Comparison of ENCODE assay signal across 2 cellular contexts in the genomic region with DNA sequence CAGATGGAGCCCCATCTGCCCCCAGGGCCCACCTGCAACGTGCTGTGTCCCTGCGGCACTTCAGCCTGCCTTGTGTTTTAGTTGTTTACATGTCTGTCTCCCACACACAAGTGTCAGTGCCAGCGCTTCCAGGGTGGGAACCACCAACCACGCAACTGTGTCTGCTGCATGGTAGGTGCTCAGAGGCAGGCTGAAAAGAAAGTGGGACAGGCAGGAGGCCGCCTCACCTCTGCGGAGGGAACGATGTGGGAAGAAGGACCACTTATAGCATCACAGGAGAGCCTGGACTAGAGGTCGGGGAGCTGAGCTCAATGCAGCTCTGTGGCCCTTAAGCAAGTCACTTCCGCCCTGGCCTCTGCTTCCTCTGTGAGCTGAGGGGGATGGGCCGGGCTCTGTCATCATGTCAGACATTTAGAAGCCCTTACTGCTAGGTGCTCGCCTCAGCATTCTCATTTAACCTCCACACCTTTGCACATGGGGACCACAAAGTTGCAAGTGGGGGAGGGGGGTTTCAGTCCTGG.
TF ChIP-seq lines count a peak whose summit lies in the region.

No MANE protein-coding gene starts in this region.

TF ChIP-seq in K562, 482 proteins besides CTCF, POLR2A, EP300 and RAD21 (continues in another document):
- TF ChIP-seq SAFB2 (IDR thresholded peaks at IDR 0.05; ENCODE audit: borderline replicate concordance, low read depth, low read length, severe bottlenecking) (no peak), NFE2L1 (tag; IDR thresholded peaks at IDR 0.05; ENCODE audit: borderline replicate concordance, low read depth) (no peak), NCOA1 (IDR thresholded peaks at IDR 0.05; ENCODE audit: low read depth) (no peak), SNIP1 (IDR thresholded peaks at IDR 0.05; ENCODE audit: low read depth) (no peak), ZNF766 (CRISPR knock-in tag; conservative IDR thresholded peaks at IDR 0.05) (peak; percentile 79; the same call in 1 of the 2 replicates), HDAC2 (IDR thresholded peaks at IDR 0.05) (0 out of 2 replicates have a peak, but pooled peaks have one; percentile 39), CUX1 (CRISPR knock-in tag; IDR thresholded peaks at IDR 0.05) (no peak), BRCA1 (IDR thresholded peaks at IDR 0.05) (no peak), BRCA1 (CRISPR knock-in tag; IDR thresholded peaks at IDR 0.05) (no peak), NCOA4 (IDR thresholded peaks at IDR 0.05; ENCODE audit: partially characterized antibody) (no peak), TSC22D4 (tag; IDR thresholded peaks at IDR 0.05) (no peak)
- TF ChIP-seq, protein P1, sequence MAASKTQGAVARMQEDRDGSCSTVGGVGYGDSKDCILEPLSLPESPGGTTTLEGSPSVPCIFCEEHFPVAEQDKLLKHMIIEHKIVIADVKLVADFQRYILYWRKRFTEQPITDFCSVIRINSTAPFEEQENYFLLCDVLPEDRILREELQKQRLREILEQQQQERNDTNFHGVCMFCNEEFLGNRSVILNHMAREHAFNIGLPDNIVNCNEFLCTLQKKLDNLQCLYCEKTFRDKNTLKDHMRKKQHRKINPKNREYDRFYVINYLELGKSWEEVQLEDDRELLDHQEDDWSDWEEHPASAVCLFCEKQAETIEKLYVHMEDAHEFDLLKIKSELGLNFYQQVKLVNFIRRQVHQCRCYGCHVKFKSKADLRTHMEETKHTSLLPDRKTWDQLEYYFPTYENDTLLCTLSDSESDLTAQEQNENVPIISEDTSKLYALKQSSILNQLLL (CRISPR knock-in tag; IDR thresholded peaks at IDR 0.05; ENCODE audit: borderline replicate concordance): no peak
- TF ChIP-seq, protein P2, sequence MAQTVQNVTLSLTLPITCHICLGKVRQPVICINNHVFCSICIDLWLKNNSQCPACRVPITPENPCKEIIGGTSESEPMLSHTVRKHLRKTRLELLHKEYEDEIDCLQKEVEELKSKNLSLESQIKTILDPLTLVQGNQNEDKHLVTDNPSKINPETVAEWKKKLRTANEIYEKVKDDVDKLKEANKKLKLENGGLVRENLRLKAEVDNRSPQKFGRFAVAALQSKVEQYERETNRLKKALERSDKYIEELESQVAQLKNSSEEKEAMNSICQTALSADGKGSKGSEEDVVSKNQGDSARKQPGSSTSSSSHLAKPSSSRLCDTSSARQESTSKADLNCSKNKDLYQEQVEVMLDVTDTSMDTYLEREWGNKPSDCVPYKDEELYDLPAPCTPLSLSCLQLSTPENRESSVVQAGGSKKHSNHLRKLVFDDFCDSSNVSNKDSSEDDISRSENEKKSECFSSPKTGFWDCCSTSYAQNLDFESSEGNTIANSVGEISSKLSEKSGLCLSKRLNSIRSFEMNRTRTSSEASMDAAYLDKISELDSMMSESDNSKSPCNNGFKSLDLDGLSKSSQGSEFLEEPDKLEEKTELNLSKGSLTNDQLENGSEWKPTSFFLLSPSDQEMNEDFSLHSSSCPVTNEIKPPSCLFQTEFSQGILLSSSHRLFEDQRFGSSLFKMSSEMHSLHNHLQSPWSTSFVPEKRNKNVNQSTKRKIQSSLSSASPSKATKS (CRISPR knock-in tag; IDR thresholded peaks at IDR 0.05): no peak
- TF ChIP-seq, protein P3, sequence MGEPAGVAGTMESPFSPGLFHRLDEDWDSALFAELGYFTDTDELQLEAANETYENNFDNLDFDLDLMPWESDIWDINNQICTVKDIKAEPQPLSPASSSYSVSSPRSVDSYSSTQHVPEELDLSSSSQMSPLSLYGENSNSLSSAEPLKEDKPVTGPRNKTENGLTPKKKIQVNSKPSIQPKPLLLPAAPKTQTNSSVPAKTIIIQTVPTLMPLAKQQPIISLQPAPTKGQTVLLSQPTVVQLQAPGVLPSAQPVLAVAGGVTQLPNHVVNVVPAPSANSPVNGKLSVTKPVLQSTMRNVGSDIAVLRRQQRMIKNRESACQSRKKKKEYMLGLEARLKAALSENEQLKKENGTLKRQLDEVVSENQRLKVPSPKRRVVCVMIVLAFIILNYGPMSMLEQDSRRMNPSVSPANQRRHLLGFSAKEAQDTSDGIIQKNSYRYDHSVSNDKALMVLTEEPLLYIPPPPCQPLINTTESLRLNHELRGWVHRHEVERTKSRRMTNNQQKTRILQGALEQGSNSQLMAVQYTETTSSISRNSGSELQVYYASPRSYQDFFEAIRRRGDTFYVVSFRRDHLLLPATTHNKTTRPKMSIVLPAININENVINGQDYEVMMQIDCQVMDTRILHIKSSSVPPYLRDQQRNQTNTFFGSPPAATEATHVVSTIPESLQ (CRISPR knock-in tag; IDR thresholded peaks at IDR 0.05): no peak
- TF ChIP-seq, protein P4, sequence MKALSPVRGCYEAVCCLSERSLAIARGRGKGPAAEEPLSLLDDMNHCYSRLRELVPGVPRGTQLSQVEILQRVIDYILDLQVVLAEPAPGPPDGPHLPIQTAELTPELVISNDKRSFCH (CRISPR knock-in tag; IDR thresholded peaks at IDR 0.05): no peak
- TF ChIP-seq, protein P4 (tag; IDR thresholded peaks at IDR 0.05): no peak

TF ChIP-seq in HEK293T, 16 proteins besides CTCF, POLR2A, EP300 and RAD21:
- no peak for TF ChIP-seq ELF4 (IDR thresholded peaks at IDR 0.05)
- no peak for TF ChIP-seq ARNT (IDR thresholded peaks at IDR 0.05)
- no peak for TF ChIP-seq FOXM1 (IDR thresholded peaks at IDR 0.05; ENCODE audit: borderline replicate concordance)
- TF ChIP-seq HDGF (IDR thresholded peaks at IDR 0.05; ENCODE audit: borderline replicate concordance): no peak
- no peak for TF ChIP-seq CTBP1 (IDR thresholded peaks at IDR 0.05; ENCODE audit: borderline replicate concordance)
- TF ChIP-seq SP1 (IDR thresholded peaks at IDR 0.05): no peak
